In the genomic region with DNA sequence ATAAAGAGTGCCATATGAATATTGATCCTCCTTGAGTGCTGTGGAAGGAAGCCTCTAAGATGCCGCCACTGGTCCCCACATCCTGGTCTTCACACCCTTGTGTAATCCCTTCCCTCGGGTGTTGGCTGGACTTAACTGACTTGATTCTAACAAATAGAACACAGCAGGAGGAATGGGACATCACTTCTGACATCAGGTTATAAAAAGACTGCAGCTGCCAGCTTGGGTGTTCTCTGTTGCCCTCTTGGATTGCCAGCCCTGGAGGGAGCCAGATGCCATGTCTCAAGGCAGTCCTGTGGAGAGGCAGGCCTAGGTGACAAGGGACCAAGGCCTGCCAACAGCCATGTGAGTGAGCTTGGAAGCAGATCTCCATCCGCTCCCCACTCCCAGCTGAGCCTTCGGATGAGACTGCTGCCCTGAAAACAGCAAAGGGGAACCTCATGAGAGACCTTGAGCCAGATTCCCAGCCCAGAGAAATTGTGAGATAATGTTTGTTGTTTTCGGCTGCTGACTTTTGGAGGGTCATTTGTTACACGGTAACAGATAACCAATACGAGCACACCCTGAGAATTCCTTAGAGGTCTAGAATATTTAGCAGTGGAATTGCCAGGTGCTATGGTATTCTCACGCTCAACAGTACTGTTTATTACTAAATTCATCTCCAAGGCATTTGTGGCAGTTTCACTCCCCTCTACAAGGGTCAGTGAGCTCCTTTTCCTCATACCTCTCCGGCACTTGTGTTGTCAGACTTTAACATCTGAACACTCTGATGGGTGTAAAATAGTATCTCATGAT, we compare ENCODE assay signal across 24 cellular contexts.
"Had no signal": no experiment of that assay in that cellular context is flagged by ENCODE, and none has a peak within 500 bp of the region (broad histone marks: within the 10 kb centered on the region; RNA-seq: fewer than 3 reads in every experiment).

No MANE protein-coding gene starts in this region.

- H3K27ac ChIP-seq: epithelial cell of prostate, heart left ventricle, pancreas, skin epidermis, tibial artery had no signal

- ATAC-seq: activated CD8-positive, alpha-beta memory T cell treated with anti-CD3 and anti-CD28 coated beads, Interleukin-2, amount 10 ng/mL, durations not matched to agents 7 days and 5 days; heart left ventricle; left colon; mucosa of descending colon; naive thymus-derived CD4-positive, alpha-beta T cell; pancreas; right cardiac atrium; stimulated activated naive CD8-positive, alpha-beta T cell treated with anti-CD3 and anti-CD28 coated beads, Interleukin-15, amount 100 ng/mL, for 72 hours had no signal

- H3K4me3 Mint-ChIP-seq: activated B cell treated with CpG ODN at 0.5 μM for 24 hours; activated CD4-positive, alpha-beta memory T cell treated with anti-CD3 and anti-CD28 coated beads for 36 hours; activated CD8-positive, alpha-beta memory T cell treated with anti-CD3 and anti-CD28 coated beads, Interleukin-2, amount 10 ng/mL, durations not matched to agents 7 days and 5 days; activated naive CD8-positive, alpha-beta T cell treated with anti-CD3 and anti-CD28 coated beads, Interleukin-2, amount 10 ng/mL, durations not matched to agents 7 days and 5 days; endodermal cell; stimulated activated naive CD8-positive, alpha-beta T cell treated with anti-CD3 and anti-CD28 coated beads, Interleukin-15, amount 100 ng/mL, for 72 hours; T-helper 1 cell treated with Interleukin-12 subunit alpha and Interleukin-12 subunit beta and Interleukin-4 antibody, amounts not matched to agents 30 μg/mL and 1 μg/mL, for 36 hours had no signal

- H3K27me3 Mint-ChIP-seq: activated B cell treated with CpG ODN at 0.5 μM for 24 hours; activated CD4-positive, alpha-beta memory T cell treated with anti-CD3 and anti-CD28 coated beads for 36 hours; activated CD8-positive, alpha-beta memory T cell treated with anti-CD3 and anti-CD28 coated beads, Interleukin-2, amount 10 ng/mL, durations not matched to agents 7 days and 5 days; activated naive CD8-positive, alpha-beta T cell treated with anti-CD3 and anti-CD28 coated beads, Interleukin-2, amount 10 ng/mL, durations not matched to agents 7 days and 5 days; naive thymus-derived CD4-positive, alpha-beta T cell; stimulated activated naive CD8-positive, alpha-beta T cell treated with anti-CD3 and anti-CD28 coated beads, Interleukin-15, amount 100 ng/mL, for 72 hours had no signal

- H3K36me3 ChIP-seq: pancreas had no signal

- H3K9me3 Mint-ChIP-seq: activated B cell treated with CpG ODN at 0.5 μM for 24 hours; activated CD4-positive, alpha-beta memory T cell treated with anti-CD3 and anti-CD28 coated beads for 36 hours had no signal

- H3K4me3 ChIP-seq: heart left ventricle, mucosa of descending colon, pancreas, skin epidermis, tibial artery had no signal

- H3K27ac Mint-ChIP-seq: activated B cell treated with CpG ODN at 0.5 μM for 24 hours; activated CD4-positive, alpha-beta memory T cell treated with anti-CD3 and anti-CD28 coated beads for 36 hours; activated CD8-positive, alpha-beta memory T cell treated with anti-CD3 and anti-CD28 coated beads, Interleukin-2, amount 10 ng/mL, durations not matched to agents 7 days and 5 days; activated naive CD8-positive, alpha-beta T cell treated with anti-CD3 and anti-CD28 coated beads, Interleukin-2, amount 10 ng/mL, durations not matched to agents 7 days and 5 days; endodermal cell; stimulated activated naive CD8-positive, alpha-beta T cell treated with anti-CD3 and anti-CD28 coated beads, Interleukin-15, amount 100 ng/mL, for 72 hours; T-helper 1 cell treated with Interleukin-12 subunit alpha and Interleukin-12 subunit beta and Interleukin-4 antibody, amounts not matched to agents 30 μg/mL and 1 μg/mL, for 36 hours had no signal

- H3K9me3 ChIP-seq: mucosa of descending colon, pancreas had no signal

- H3K27me3 ChIP-seq: heart left ventricle, pancreas, tibial artery had no signal

- DNase-seq: activated B cell treated with CpG ODN at 0.5 μM for 24 hours; activated CD4-positive, alpha-beta memory T cell treated with anti-CD3 and anti-CD28 coated beads for 36 hours; activated CD4-positive, alpha-beta T cell treated with anti-CD3 and anti-CD28 coated beads for 4 hours; activated CD8-positive, alpha-beta memory T cell treated with anti-CD3 and anti-CD28 coated beads, Interleukin-2, amount 10 ng/mL, durations not matched to agents 7 days and 5 days; activated gamma-delta T cell; activated naive CD8-positive, alpha-beta T cell treated with anti-CD3 and anti-CD28 coated beads, Interleukin-2, amount 10 ng/mL, durations not matched to agents 7 days and 5 days; activated T-cell treated with anti-CD3 and anti-CD28 coated beads for 4 hours; cortex of kidney; endodermal cell; heart left ventricle; islet precursor cell; left colon; mesendoderm; mucosa of descending colon; naive thymus-derived CD4-positive, alpha-beta T cell; pancreas; right cardiac atrium; stimulated activated CD4-positive, alpha-beta T cell treated with anti-CD3 and anti-CD28 coated beads, Interleukin-1b, Interleukin-23, amount 100 ng/mL, for 48 hours; stimulated activated naive CD8-positive, alpha-beta T cell treated with anti-CD3 and anti-CD28 coated beads, Interleukin-15, amount 100 ng/mL, for 72 hours; T1000; tibial artery had no signal
